ENCODE assay signal across 22 cellular contexts in the genomic region with DNA sequence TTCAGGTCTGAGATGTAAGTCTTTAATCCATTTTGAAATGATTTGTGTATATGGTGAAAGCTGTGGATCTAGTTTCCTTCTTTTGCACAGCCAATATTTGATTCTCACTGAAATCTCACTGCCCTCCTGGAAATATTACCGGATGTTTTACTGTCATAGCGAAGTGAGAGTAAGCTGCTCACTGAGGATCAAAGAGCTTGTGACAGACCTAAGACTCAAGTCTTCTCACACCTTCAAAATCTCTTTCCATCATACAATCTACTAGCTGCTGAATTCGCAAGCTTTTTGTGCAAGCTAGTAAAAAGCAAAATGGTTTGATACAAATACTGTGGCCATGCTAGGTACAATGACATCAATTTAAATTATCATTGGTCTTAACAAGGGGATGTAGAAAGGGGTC. TPM values are rescaled to one million over a fixed set of nuclear protein-coding genes. Genes with fewer than 3 reads are reported as not detected.
"Had no signal": no experiment of that assay in that cellular context is flagged by ENCODE, and none has a peak within 500 bp of the region (broad histone marks: within the 10 kb centered on the region; RNA-seq: fewer than 3 reads in every experiment).

No MANE protein-coding gene starts in this region.

- FAIRE-seq: endothelial cell of umbilical vein had no signal

- DNase-seq: activated CD4-positive, alpha-beta T cell treated with anti-CD3 and anti-CD28 coated beads, Interleukin-2, amount 10 ng/mL, durations not matched to agents 7 days and 5 days; activated CD8-positive, alpha-beta memory T cell treated with anti-CD3 and anti-CD28 coated beads for 24 hours; activated naive CD8-positive, alpha-beta T cell treated with anti-CD3 and anti-CD28 coated beads for 36 hours; amygdala; body of pancreas; cortex of kidney; effector CD8-positive, alpha-beta T cell; foreskin keratinocyte; glutamatergic neuron; hypothalamus; kidney glomerular epithelial cell; midbrain; pancreas; sigmoid colon; stimulated activated CD4-positive, alpha-beta T cell treated with anti-CD3 and anti-CD28 coated beads, Interleukin-1b, Interleukin-23, amount 100 ng/mL, for 48 hours; tibial artery had no signal

- H3K9me3 Mint-ChIP-seq: activated naive CD8-positive, alpha-beta T cell treated with anti-CD3 and anti-CD28 coated beads for 36 hours; activated T-helper 1 cell treated with anti-CD3 and anti-CD28 coated beads, Interleukin-12 subunit alpha, Interleukin-12 subunit beta, Interleukin-2, Interleukin-4 antibody, amounts not matched to agents 30 ng/mL and 10 ng/mL and 1 ng/mL, durations not matched to agents 14 hours and 24 hours and 36 hours; central memory CD8-positive, alpha-beta T cell; neural progenitor cell; T-helper 2 cell treated with Interferon-gamma antibody and Interleukin-4, amounts not matched to agents 5 μg/mL and 100 μg/mL, for 36 hours had no signal

- H3K36me3 Mint-ChIP-seq: activated naive CD8-positive, alpha-beta T cell treated with anti-CD3 and anti-CD28 coated beads for 36 hours; neural progenitor cell had no signal

- H3K4me2 ChIP-seq: neural progenitor cell had no signal

- ATAC-seq: body of pancreas, foreskin keratinocyte, pancreas had no signal

- H3K27ac Mint-ChIP-seq: activated CD4-positive, alpha-beta T cell treated with anti-CD3 and anti-CD28 coated beads, Interleukin-2, amount 10 ng/mL, durations not matched to agents 7 days and 5 days; activated naive CD8-positive, alpha-beta T cell treated with anti-CD3 and anti-CD28 coated beads for 36 hours; activated T-helper 1 cell treated with anti-CD3 and anti-CD28 coated beads, Interleukin-12 subunit alpha, Interleukin-12 subunit beta, Interleukin-2, Interleukin-4 antibody, amounts not matched to agents 30 ng/mL and 10 ng/mL and 1 ng/mL, durations not matched to agents 14 hours and 24 hours and 36 hours; neural progenitor cell; T-helper 2 cell treated with Interferon-gamma antibody and Interleukin-4, amounts not matched to agents 5 μg/mL and 100 μg/mL, for 36 hours had no signal

- H3K4me3 ChIP-seq: body of pancreas, neural progenitor cell, pancreas, sigmoid colon, tibial artery, vagina had no signal

- H3K36me3 ChIP-seq: neural progenitor cell had no signal

- H3K4me3 Mint-ChIP-seq: activated CD4-positive, alpha-beta T cell treated with anti-CD3 and anti-CD28 coated beads, Interleukin-2, amount 10 ng/mL, durations not matched to agents 7 days and 5 days; activated naive CD8-positive, alpha-beta T cell treated with anti-CD3 and anti-CD28 coated beads for 36 hours; activated T-helper 1 cell treated with anti-CD3 and anti-CD28 coated beads, Interleukin-12 subunit alpha, Interleukin-12 subunit beta, Interleukin-2, Interleukin-4 antibody, amounts not matched to agents 30 ng/mL and 10 ng/mL and 1 ng/mL, durations not matched to agents 14 hours and 24 hours and 36 hours; central memory CD8-positive, alpha-beta T cell; neural progenitor cell; T-helper 2 cell treated with Interferon-gamma antibody and Interleukin-4, amounts not matched to agents 5 μg/mL and 100 μg/mL, for 36 hours had no signal

- H3K27me3 ChIP-seq: body of pancreas, foreskin keratinocyte, pancreas, sigmoid colon, tibial artery, vagina had no signal

- H3K27ac ChIP-seq: foreskin keratinocyte, neural progenitor cell, pancreas, sigmoid colon, tibial artery, vagina had no signal

- H3K4me1 ChIP-seq: neural progenitor cell had no signal

- H3K9me3 ChIP-seq: body of pancreas, pancreas, sigmoid colon, tibial artery, vagina had no signal

RNA-seq across cellular contexts. Expression of gene LRRK2, which starts 3.9 kb away (rescaled TPM):
- total RNA-seq: activated T-helper 1 cell treated with anti-CD3 and anti-CD28 coated beads, Interleukin-12 subunit alpha, Interleukin-12 subunit beta, Interleukin-2, Interleukin-4 antibody, amounts not matched to agents 30 ng/mL and 10 ng/mL and 1 ng/mL, durations not matched to agents 14 hours and 24 hours and 36 hours had no signal
